1 cellular context compared by ENCODE assay signal in the genomic region with DNA sequence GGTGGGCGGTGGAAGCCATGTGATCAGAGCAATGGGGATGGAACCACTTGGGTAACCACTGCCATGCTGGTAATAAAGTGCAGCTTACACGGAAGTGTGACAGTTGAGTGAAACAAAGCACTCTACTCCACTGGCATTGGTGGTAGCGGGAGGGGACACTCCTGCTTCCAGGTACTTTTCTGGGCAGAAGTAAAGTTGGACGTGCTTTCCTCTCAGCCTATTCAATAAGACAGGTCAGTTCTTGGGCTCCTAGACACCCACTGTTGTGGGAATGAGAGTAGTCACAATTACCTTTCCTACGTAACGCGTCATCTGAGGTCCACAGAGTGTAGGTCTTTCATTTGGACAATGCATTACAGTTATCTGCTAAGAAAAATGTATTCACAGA.
A peak's percentile ranks its signal among the peaks of the same experiment; 100 is the strongest.
TF ChIP-seq lines count a peak whose summit lies in the region.

No MANE protein-coding gene starts in this region.

TF ChIP-seq in HepG2, 621 proteins besides CTCF, POLR2A, EP300 and RAD21 (continued from another document):
- TF ChIP-seq, protein P1, sequence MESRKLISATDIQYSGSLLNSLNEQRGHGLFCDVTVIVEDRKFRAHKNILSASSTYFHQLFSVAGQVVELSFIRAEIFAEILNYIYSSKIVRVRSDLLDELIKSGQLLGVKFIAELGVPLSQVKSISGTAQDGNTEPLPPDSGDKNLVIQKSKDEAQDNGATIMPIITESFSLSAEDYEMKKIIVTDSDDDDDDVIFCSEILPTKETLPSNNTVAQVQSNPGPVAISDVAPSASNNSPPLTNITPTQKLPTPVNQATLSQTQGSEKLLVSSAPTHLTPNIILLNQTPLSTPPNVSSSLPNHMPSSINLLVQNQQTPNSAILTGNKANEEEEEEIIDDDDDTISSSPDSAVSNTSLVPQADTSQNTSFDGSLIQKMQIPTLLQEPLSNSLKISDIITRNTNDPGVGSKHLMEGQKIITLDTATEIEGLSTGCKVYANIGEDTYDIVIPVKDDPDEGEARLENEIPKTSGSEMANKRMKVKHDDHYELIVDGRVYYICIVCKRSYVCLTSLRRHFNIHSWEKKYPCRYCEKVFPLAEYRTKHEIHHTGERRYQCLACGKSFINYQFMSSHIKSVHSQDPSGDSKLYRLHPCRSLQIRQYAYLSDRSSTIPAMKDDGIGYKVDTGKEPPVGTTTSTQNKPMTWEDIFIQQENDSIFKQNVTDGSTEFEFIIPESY (CRISPR knock-in tag; IDR thresholded peaks at IDR 0.05): 0 out of 2 replicates have a peak, but pooled peaks have one; percentile 21
- TF ChIP-seq, protein P2, sequence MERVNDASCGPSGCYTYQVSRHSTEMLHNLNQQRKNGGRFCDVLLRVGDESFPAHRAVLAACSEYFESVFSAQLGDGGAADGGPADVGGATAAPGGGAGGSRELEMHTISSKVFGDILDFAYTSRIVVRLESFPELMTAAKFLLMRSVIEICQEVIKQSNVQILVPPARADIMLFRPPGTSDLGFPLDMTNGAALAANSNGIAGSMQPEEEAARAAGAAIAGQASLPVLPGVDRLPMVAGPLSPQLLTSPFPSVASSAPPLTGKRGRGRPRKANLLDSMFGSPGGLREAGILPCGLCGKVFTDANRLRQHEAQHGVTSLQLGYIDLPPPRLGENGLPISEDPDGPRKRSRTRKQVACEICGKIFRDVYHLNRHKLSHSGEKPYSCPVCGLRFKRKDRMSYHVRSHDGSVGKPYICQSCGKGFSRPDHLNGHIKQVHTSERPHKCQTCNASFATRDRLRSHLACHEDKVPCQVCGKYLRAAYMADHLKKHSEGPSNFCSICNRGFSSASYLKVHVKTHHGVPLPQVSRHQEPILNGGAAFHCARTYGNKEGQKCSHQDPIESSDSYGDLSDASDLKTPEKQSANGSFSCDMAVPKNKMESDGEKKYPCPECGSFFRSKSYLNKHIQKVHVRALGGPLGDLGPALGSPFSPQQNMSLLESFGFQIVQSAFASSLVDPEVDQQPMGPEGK (CRISPR knock-in tag; IDR thresholded peaks at IDR 0.05): no peak
TF ChIP-seq in HepG2: peak in this region for 1.
